ENCODE assay signal across 1 cellular context in the genomic region with DNA sequence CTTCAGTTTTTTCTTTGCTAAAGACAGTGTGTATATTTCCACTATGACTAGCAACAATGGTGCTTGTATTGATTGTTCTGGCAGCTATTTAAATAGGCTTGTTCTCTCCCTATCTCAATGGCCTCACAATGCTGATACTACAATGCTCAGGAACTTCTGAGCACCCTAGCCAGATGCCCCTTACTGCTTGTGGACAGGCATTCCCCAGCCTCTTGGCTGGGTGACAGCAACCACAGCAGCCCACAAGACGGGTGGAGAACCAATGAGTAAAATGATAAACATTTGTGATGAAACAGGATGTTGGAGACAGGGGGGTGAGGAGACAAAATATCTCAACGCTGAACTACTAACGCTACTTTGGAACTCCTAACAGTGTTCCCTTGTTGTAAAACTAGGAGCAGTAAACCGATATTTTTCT.
TF ChIP-seq lines count a peak whose summit lies in the region.

No MANE protein-coding gene starts in this region.

TF ChIP-seq in IMR-90, 13 proteins besides CTCF, POLR2A, EP300 and RAD21 (continued from another document):
- TF ChIP-seq, protein P1, sequence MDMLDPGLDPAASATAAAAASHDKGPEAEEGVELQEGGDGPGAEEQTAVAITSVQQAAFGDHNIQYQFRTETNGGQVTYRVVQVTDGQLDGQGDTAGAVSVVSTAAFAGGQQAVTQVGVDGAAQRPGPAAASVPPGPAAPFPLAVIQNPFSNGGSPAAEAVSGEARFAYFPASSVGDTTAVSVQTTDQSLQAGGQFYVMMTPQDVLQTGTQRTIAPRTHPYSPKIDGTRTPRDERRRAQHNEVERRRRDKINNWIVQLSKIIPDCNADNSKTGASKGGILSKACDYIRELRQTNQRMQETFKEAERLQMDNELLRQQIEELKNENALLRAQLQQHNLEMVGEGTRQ (IDR thresholded peaks at IDR 0.05; ENCODE audit: low read depth, low read length), result peak; percentile 65; the same call in 1 of the 2 replicates
- peak; percentile 38 for TF ChIP-seq MAFK (IDR thresholded peaks at IDR 0.05; ENCODE audit: low read depth, low read length)
- TF ChIP-seq CEBPB (IDR thresholded peaks at IDR 0.05; ENCODE audit: low read depth, low read length), result peak; percentile 83
- TF ChIP-seq MAZ (IDR thresholded peaks at IDR 0.05; ENCODE audit: borderline replicate concordance, low read depth, low read length), result peak; percentile 36; the same call in 1 of the 2 replicates
- peak; percentile 30; the same call in 1 of the 2 replicates for TF ChIP-seq NFE2L2 (IDR thresholded peaks at IDR 0.05; ENCODE audit: low read depth, low read length)
- no peak for TF ChIP-seq RFX5 (IDR thresholded peaks at IDR 0.05; ENCODE audit: low read depth, low read length)
